Comparison of ENCODE assay signal across 33 cellular contexts in the genomic region with DNA sequence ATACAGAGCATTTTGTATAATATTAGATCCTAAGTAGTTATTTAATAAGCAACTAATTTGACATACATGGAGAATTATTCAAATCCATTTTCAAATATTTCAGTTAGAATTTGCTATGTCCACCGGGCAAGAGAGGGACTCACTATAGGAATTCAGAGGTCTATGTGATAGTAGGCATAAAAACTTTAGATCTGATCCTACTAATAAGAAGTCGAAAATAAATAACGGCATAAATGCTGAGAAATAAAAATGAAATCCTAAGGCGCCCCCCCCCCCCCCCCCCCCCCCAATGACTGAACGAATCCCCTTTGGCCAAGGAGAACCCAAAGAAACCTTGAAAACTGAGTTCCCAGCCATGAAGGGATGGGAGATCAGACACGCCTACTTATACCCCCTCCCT.
"Had no signal": no experiment of that assay in that cellular context is flagged by ENCODE, and none has a peak within 500 bp of the region (broad histone marks: within the 10 kb centered on the region; RNA-seq: fewer than 3 reads in every experiment).

No MANE protein-coding gene starts in this region.

- H3K4me2 ChIP-seq: neural progenitor cell, smooth muscle cell had no signal

- H3K4me3 ChIP-seq: neural progenitor cell, ovary, psoas muscle, skin epidermis, smooth muscle cell, spleen, suprapubic skin, testis, thyroid gland, tibial nerve, upper lobe of left lung, vagina had no signal

- H3K9me3 Mint-ChIP-seq: nephron; neural progenitor cell; stimulated activated memory B cell treated with anti-CD40 and anti-IgM and Interleukin-4, amounts not matched to agents 10 μg/mL and 1 μg/mL and 100 μg/mL, for 72 hours had no signal

- ATAC-seq: naive thymus-derived CD4-positive, alpha-beta T cell; natural killer cell; psoas muscle; right cardiac atrium; sciatic nerve; stimulated activated memory B cell treated with anti-CD40 and anti-IgM and Interleukin-4, amounts not matched to agents 10 μg/mL and 1 μg/mL and 100 μg/mL, for 72 hours; stimulated activated naive CD8-positive, alpha-beta T cell treated with anti-CD3 and anti-CD28 coated beads, Interleukin-15, amount 100 ng/mL, for 72 hours; stimulated activated naive CD8-positive, alpha-beta T cell treated with anti-CD3 and anti-CD28 coated beads, Interleukin-15, Interleukin-2, amounts not matched to agents 100 U/mL and 50 U/mL, for 24 hours had no signal

- H3K4me1 Mint-ChIP-seq: naive thymus-derived CD4-positive, alpha-beta T cell; natural killer cell; stimulated activated memory B cell treated with anti-CD40 and anti-IgM and Interleukin-4, amounts not matched to agents 10 μg/mL and 1 μg/mL and 100 μg/mL, for 72 hours; stimulated activated naive CD8-positive, alpha-beta T cell treated with anti-CD3 and anti-CD28 coated beads, Interleukin-15, amount 100 ng/mL, for 72 hours had no signal

- H3K36me3 Mint-ChIP-seq: naive thymus-derived CD4-positive, alpha-beta T cell; natural killer cell; neural progenitor cell; stimulated activated memory B cell treated with anti-CD40 and anti-IgM and Interleukin-4, amounts not matched to agents 10 μg/mL and 1 μg/mL and 100 μg/mL, for 72 hours had no signal

- H2AFZ ChIP-seq: neural progenitor cell, parathyroid adenoma had no signal

- H3K79me2 ChIP-seq: parathyroid adenoma had no signal

- H3K27ac Mint-ChIP-seq: naive thymus-derived CD4-positive, alpha-beta T cell; natural killer cell; nephron; neural progenitor cell; progenitor cell of endocrine pancreas; stimulated activated memory B cell treated with anti-CD40 and anti-IgM and Interleukin-4, amounts not matched to agents 10 μg/mL and 1 μg/mL and 100 μg/mL, for 72 hours; stimulated activated naive CD8-positive, alpha-beta T cell treated with anti-CD3 and anti-CD28 coated beads, Interleukin-15, amount 100 ng/mL, for 72 hours had no signal

- H3K4me3 Mint-ChIP-seq: naive thymus-derived CD4-positive, alpha-beta T cell; natural killer cell; nephron; neural progenitor cell; stimulated activated memory B cell treated with anti-CD40 and anti-IgM and Interleukin-4, amounts not matched to agents 10 μg/mL and 1 μg/mL and 100 μg/mL, for 72 hours; stimulated activated naive CD8-positive, alpha-beta T cell treated with anti-CD3 and anti-CD28 coated beads, Interleukin-15, amount 100 ng/mL, for 72 hours had no signal

- FAIRE-seq: urothelium cell line had no signal

- H3K4me1 ChIP-seq: parathyroid adenoma, psoas muscle, spleen, suprapubic skin, testis, tibial nerve, upper lobe of left lung, vagina had no signal

- DNase-seq: naive thymus-derived CD4-positive, alpha-beta T cell; natural killer cell; occipital lobe; ovary; posterior cingulate gyrus; psoas muscle; spleen; stimulated activated CD4-positive, alpha-beta T cell treated with anti-CD3 and anti-CD28 coated beads, Interleukin-12 subunit alpha, Interleukin-12 subunit beta, amount 100 ng/mL, for 4 hours; stimulated activated CD4-positive, alpha-beta T cell treated with anti-CD3 and anti-CD28 coated beads, Interleukin-1b, Interleukin-23, amount 100 ng/mL, for 48 hours; stimulated activated CD4-positive, alpha-beta T cell treated with anti-CD3 and anti-CD28 coated beads, Interleukin-4, amount 100 ng/mL, for 1 hour; stimulated activated CD4-positive, alpha-beta T cell treated with anti-CD3 and anti-CD28 coated beads, Interleukin-4, amount 100 ng/mL, for 4 hours; stimulated activated CD8-positive, alpha-beta memory T cell treated with anti-CD3 and anti-CD28 coated beads, Interleukin-4, amount 100 ng/mL, for 48 hours; stimulated activated naive CD4-positive, alpha-beta T cell; stimulated activated naive CD8-positive, alpha-beta T cell treated with anti-CD3 and anti-CD28 coated beads, Interleukin-15, amount 100 ng/mL, for 72 hours; stimulated activated naive CD8-positive, alpha-beta T cell treated with anti-CD3 and anti-CD28 coated beads, Interleukin-15, Interleukin-2, amounts not matched to agents 100 U/mL and 50 U/mL, for 24 hours; substantia nigra; testis; thyroid gland; trophoblast cell; upper lobe of left lung had no signal

- H3K27me3 Mint-ChIP-seq: naive thymus-derived CD4-positive, alpha-beta T cell; progenitor cell of endocrine pancreas; stimulated activated memory B cell treated with anti-CD40 and anti-IgM and Interleukin-4, amounts not matched to agents 10 μg/mL and 1 μg/mL and 100 μg/mL, for 72 hours; stimulated activated naive CD8-positive, alpha-beta T cell treated with anti-CD3 and anti-CD28 coated beads, Interleukin-15, amount 100 ng/mL, for 72 hours had no signal

- H3K27ac ChIP-seq: neural progenitor cell, ovary, parathyroid adenoma, psoas muscle, skin epidermis, suprapubic skin, testis, thyroid gland, tibial nerve, upper lobe of left lung, vagina had no signal

- H3K9ac ChIP-seq: neural progenitor cell, parathyroid adenoma had no signal

- H3K9me3 ChIP-seq: ovary, psoas muscle, spleen, suprapubic skin, testis, thyroid gland, tibial nerve, upper lobe of left lung, vagina had no signal

- H3K27me3 ChIP-seq: neural progenitor cell, ovary, spleen, suprapubic skin, testis, thyroid gland, tibial nerve, upper lobe of left lung, vagina had no signal

- H3K36me3 ChIP-seq: neural progenitor cell, ovary, spleen, suprapubic skin, thyroid gland, tibial nerve, upper lobe of left lung, vagina had no signal
